ENCODE assay signal across 11 cellular contexts in the genomic region with DNA sequence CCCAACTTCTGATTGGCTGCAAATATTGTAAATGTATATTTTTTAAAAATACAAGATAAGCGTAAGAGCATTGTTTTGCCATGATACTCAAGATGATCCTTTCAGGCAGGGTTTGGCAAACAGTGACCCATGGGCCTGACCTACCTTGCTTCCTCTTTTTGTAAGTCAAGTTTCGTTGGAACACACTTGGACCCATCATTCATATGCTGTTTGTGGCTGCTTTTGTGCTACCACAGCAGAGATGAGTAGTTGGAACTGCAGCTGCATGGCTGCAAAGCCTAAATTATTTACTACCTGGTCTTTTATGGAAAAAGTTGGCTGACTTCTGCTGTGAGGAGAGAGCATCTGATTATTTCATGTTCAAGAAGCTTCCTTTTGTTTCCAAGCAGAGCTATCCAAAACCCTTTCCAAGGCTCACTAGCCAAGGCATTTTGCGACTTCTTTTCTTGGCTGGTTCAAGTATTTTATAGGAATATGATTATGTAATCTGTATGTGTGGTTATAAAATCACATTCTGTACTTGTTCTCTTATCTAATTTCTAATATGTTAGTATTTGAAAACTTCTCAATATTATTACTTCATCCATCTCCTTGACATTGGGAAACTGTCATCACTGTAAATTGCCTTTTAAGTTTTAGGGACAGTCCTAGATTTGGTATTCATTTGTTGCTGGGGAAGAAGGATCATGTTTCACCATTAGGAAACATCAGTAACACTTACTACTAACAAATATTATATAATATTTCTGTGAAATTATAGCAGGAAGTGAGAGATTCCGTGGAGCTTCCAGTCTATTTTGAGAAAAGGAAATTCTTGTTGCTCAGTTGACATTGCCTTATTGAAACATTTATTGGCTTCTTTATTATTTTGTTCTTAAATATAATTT.
DNase-seq lines count a peak whose midpoint lies in the region; ATAC-seq, FAIRE-seq and TF ChIP-seq lines count a peak whose summit lies in the region.
"Had no signal": no experiment of that assay in that cellular context is flagged by ENCODE, and none has a peak within 500 bp of the region (broad histone marks: within the 10 kb centered on the region; RNA-seq: fewer than 3 reads in every experiment).

No MANE protein-coding gene starts in this region.

- POLR2A ChIA-PET in naive thymus-derived CD4-positive, alpha-beta T cell (lab: Charles Lee), result no interaction called here

- no peaks in the 10 kb centered on the region for H3K27me3 Mint-ChIP-seq in activated naive CD4-positive, alpha-beta T cell treated with anti-CD3 and anti-CD28 coated beads for 36 hours (ENCODE audit: low read depth)
- peaks cover 0 to 12% (median 0%) of the 10 kb centered on the region in 5 donors for H3K27me3 Mint-ChIP-seq in naive thymus-derived CD4-positive, alpha-beta T cell

- ATAC-seq in GM18499 (IDR thresholded peaks at IDR 0.05; ENCODE audit: insufficient read depth, unreplicated experiment) (peak; percentile 65), GM21381 (IDR thresholded peaks at IDR 0.05; ENCODE audit: unreplicated experiment) (peak; percentile 53), HG03060 (IDR thresholded peaks at IDR 0.05; ENCODE audit: low read depth, unreplicated experiment) (peak; percentile 53), HG03097 (IDR thresholded peaks at IDR 0.05; ENCODE audit: low FRiP score, unreplicated experiment) (no peak)
- no peak for ATAC-seq in naive thymus-derived CD4-positive, alpha-beta T cell

- no peak overlapping the region for H3K4me3 ChIP-seq in naive thymus-derived CD4-positive, alpha-beta T cell (ENCODE audit: low read length)
- H3K4me3 ChIP-seq: lung had no signal

- intact Hi-C loops in activated naive CD4-positive, alpha-beta T cell treated with anti-CD3 and anti-CD28 coated beads for 36 hours (cut with micrococcal nuclease), result no loop called here
- intact Hi-C loops in naive thymus-derived CD4-positive, alpha-beta T cell (cut with micrococcal nuclease), result no loop called here

- H3K4me1 ChIP-seq in naive thymus-derived CD4-positive, alpha-beta T cell (ENCODE audit: control insufficient read depth in 2 of 2, insufficient read depth in 2 of 2, low read length in 2 of 2), result no peaks in the 10 kb centered on the region

- H3K27me3 ChIP-seq in naive thymus-derived CD4-positive, alpha-beta T cell (ENCODE audit: control insufficient read depth in 2 of 2, insufficient read depth in 2 of 2, low read length in 2 of 2), result no peaks in the 10 kb centered on the region

- FAIRE-seq in H54 (lab: Jason Lieb, UNC), result no peak

- no peak for TF ChIP-seq POLR2A in H54 (IDR thresholded peaks at IDR 0.05; ENCODE audit: low read depth, low read length)

- H3K36me3 ChIP-seq in naive thymus-derived CD4-positive, alpha-beta T cell (ENCODE audit: control insufficient read depth in 2 of 3, insufficient read depth in 3 of 3, low read length in 3 of 3), result no peaks in the 10 kb centered on the region

- no peak overlapping the region for H3K27ac ChIP-seq in naive thymus-derived CD4-positive, alpha-beta T cell (ENCODE audit: low read depth, low read length)

- CTCF ChIA-PET in activated naive CD4-positive, alpha-beta T cell treated with anti-CD3 and anti-CD28 coated beads for 36 hours (lab: Charles Lee), result interaction anchor here (0.6 to 1.9 kb wide), 3 partner anchors 26 to 207 kb away, joined by 3 to 6 read pairs (median 3); no protein-coding TSS in a partner anchor
- CTCF ChIA-PET in naive thymus-derived CD4-positive, alpha-beta T cell (lab: Charles Lee), result interaction anchor here (1.5 kb wide), 1 partner anchor 26 kb away, joined by 4 read pairs; no protein-coding TSS in a partner anchor

- no peak overlapping the region for H3K27ac Mint-ChIP-seq in activated naive CD4-positive, alpha-beta T cell treated with anti-CD3 and anti-CD28 coated beads for 36 hours
- no peak overlapping the region for H3K27ac Mint-ChIP-seq in naive thymus-derived CD4-positive, alpha-beta T cell

- peaks cover 5% of the 10 kb centered on the region for H3K4me1 Mint-ChIP-seq in activated naive CD4-positive, alpha-beta T cell treated with anti-CD3 and anti-CD28 coated beads for 36 hours (ENCODE audit: low read depth)
- H3K4me1 Mint-ChIP-seq in naive thymus-derived CD4-positive, alpha-beta T cell, result no peaks in the 10 kb centered on the region

- DNase-seq in OCI-M1 (lab: John Stamatoyannopoulos, UW), result peak; percentile 26
- DNase-seq in activated naive CD4-positive, alpha-beta T cell treated with anti-CD3 and anti-CD28 coated beads for 36 hours, result no peak
- no peak for DNase-seq in H54 (ENCODE audit: insufficient read length, low spot score)
- no peak for DNase-seq in naive thymus-derived CD4-positive, alpha-beta T cell
- DNase-seq: central memory CD4-positive, alpha-beta T cell; NCI-H1694 had no signal

- no peaks in the 10 kb centered on the region for H3K9me3 ChIP-seq in naive thymus-derived CD4-positive, alpha-beta T cell (ENCODE audit: control insufficient read depth in 2 of 3, low read length in 3 of 3)

- H3K4me3 Mint-ChIP-seq in activated naive CD4-positive, alpha-beta T cell treated with anti-CD3 and anti-CD28 coated beads for 36 hours, result no peak overlapping the region
- no peak overlapping the region for H3K4me3 Mint-ChIP-seq in naive thymus-derived CD4-positive, alpha-beta T cell

- no peaks in the 10 kb centered on the region for H3K36me3 Mint-ChIP-seq in activated naive CD4-positive, alpha-beta T cell treated with anti-CD3 and anti-CD28 coated beads for 36 hours (ENCODE audit: low read depth)
- H3K36me3 Mint-ChIP-seq in naive thymus-derived CD4-positive, alpha-beta T cell, result no peaks in the 10 kb centered on the region

- no peaks in the 10 kb centered on the region for H3K9me3 Mint-ChIP-seq in activated naive CD4-positive, alpha-beta T cell treated with anti-CD3 and anti-CD28 coated beads for 36 hours
- H3K9me3 Mint-ChIP-seq in naive thymus-derived CD4-positive, alpha-beta T cell, result no peaks in the 10 kb centered on the region

Comparison
In these comparisons a context has a peak if more than half of its experiments do, and no peak if none do; other contexts are left out.
1. ATAC-seq: peak in GM18499 (single experiment), GM21381 (single experiment) and HG03060 (single experiment); none in HG03097 (single experiment) and naive thymus-derived CD4-positive, alpha-beta T cell (single experiment).